Comparison of ENCODE assay signal across 8 cellular contexts in the genomic region with DNA sequence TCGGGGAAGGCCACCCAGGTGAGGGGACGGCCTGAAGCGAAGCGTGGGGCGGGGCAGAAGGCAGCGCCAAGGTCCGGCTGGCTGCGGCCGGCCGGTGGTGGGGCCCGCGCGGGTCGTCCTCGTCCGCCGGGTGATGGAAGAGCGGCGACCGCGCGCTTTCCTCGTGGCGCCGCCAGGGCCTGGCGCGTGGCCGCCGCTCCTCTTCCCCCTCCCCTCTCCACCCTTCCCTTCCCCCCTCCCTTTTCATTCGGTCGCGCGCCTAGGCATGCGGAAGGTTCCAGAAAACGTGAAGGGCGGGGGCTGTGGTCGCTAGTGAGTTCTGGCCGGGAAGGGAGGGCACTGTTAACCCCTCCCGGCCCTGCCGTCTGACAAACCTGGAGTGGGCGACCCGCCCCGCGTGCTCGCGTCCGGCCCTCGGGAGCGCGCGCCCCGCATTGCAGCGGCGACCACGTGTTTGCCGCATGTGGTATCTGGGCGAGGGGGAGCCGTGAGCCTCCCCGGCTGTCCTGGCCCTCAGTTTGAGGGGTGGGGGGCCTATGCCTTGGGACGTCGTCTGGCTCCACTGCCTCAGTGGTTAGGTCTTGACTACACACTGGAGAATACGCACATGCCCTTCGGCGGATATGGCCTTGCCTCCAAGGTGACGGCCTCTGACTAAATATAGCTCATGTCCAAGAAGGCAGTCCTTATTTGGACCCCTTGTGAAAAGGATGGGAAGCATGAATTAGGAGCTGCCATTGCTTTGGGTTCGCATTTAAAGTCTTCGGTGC. TPM values are rescaled to one million over a fixed set of nuclear protein-coding genes. Genes with fewer than 3 reads are reported as not detected.
A peak's percentile ranks its signal among the peaks of the same experiment; 100 is the strongest.
DNase-seq lines count a peak whose midpoint lies in the region; ATAC-seq, FAIRE-seq and TF ChIP-seq lines count a peak whose summit lies in the region.

No MANE protein-coding gene starts in this region.

- no peak for FAIRE-seq in bronchial epithelial cell (lab: Jason Lieb, UNC)

- peaks cover 48% of the 10 kb centered on the region for H3K79me2 ChIP-seq in Karpas-422 (ENCODE audit: low read length)

- H3K9me2 ChIP-seq in Karpas-422 (replicated peaks; ENCODE audit: insufficient read depth, low read length): no peaks in the 10 kb centered on the region

- no peaks in the 10 kb centered on the region for H3K9me3 ChIP-seq in Karpas-422 (ENCODE audit: low read length)
- H3K9me3 ChIP-seq in WERI-Rb-1 (ENCODE audit: severe bottlenecking): no peaks in the 10 kb centered on the region

- H3K36me3 ChIP-seq in Karpas-422 (ENCODE audit: insufficient read depth, low read length) (peaks cover 47% of the 10 kb centered on the region), WERI-Rb-1 (peaks cover 58% of the 10 kb centered on the region), bronchial epithelial cell (ENCODE audit: control insufficient read depth, insufficient read depth, low read length) (peaks cover 21% of the 10 kb centered on the region)

- H3K9ac ChIP-seq in Karpas-422 (ENCODE audit: low read length): peak overlapping the region; percentile 99

- H3K4me2 ChIP-seq in Karpas-422 (ENCODE audit: low read depth, low read length, poor library complexity, severe bottlenecking): peak overlapping the region; percentile 92

- DNase-seq in ELR (ENCODE audit: low read depth) (peak; percentile 70), Karpas-422 (peak; percentile 82), WERI-Rb-1 (peak; percentile 61), bronchial epithelial cell (ENCODE audit: low read depth) (no peak), islet precursor cell (peak; percentile 70), cortex of kidney (lab: John Stamatoyannopoulos, UW) (no peak)
- peak; percentile 54 to 69 (median 67) for DNase-seq in stimulated activated CD4-positive, alpha-beta T cell treated with anti-CD3 and anti-CD28 coated beads, Interleukin-12 subunit alpha, Interleukin-12 subunit beta, amount 100 ng/mL, for 48 hours (ENCODE audit: low read depth in 2 of 3, low spot score in 1 of 3)

- TF ChIP-seq CTCF in WERI-Rb-1 (IDR thresholded peaks at IDR 0.05; ENCODE audit: low read depth, low read length) (no peak), bronchial epithelial cell (IDR thresholded peaks at IDR 0.05; ENCODE audit: insufficient read depth, low read length, severe bottlenecking) (no peak)

- peaks cover 36% of the 10 kb centered on the region for H4K20me1 ChIP-seq in Karpas-422 (ENCODE audit: insufficient read depth, low read depth, low read length)

- no peaks in the 10 kb centered on the region for H3K27me3 ChIP-seq in Karpas-422 (ENCODE audit: low read length)
- H3K27me3 ChIP-seq in WERI-Rb-1 (ENCODE audit: insufficient read depth, low read depth, severe bottlenecking): no peaks in the 10 kb centered on the region
- H3K27me3 ChIP-seq in bronchial epithelial cell (ENCODE audit: control insufficient read depth, insufficient read depth, low read length): no peaks in the 10 kb centered on the region

- ATAC-seq in GM21717 (IDR thresholded peaks at IDR 0.05; ENCODE audit: unreplicated experiment): peak; percentile 35

- H3K4me1 ChIP-seq in Karpas-422 (ENCODE audit: low read length): peaks cover 35% of the 10 kb centered on the region

- no peak overlapping the region for H2AFZ ChIP-seq in Karpas-422 (ENCODE audit: low read length)

- H3K27ac ChIP-seq in Karpas-422 (ENCODE audit: low read length) (peak overlapping the region; percentile 89), WERI-Rb-1 (peak overlapping the region; percentile 99)

- H3K4me3 ChIP-seq in Karpas-422 (ENCODE audit: low read length) (peak overlapping the region; percentile 77), WERI-Rb-1 (ENCODE audit: low read depth, low read length) (peak overlapping the region; percentile 85), bronchial epithelial cell (ENCODE audit: low read depth, low read length) (peak overlapping the region; percentile 99)

RNA-seq across cellular contexts. Expression of a gene that starts 0.6 kb away (rescaled TPM):
- 324 and 544 TPM in 2 replicates for total RNA-seq in Karpas-422 (2014; rRNA removed; shearing (Covaris generic); ENCODE audit: low replicate concordance)
- 81.9 and 103 TPM in 2 replicates for total RNA-seq in bronchial epithelial cell

RNA-seq across cellular contexts. Expression of a gene that starts 21.7 kb away (rescaled TPM):
- 31.6 and 47.0 TPM in 2 replicates for total RNA-seq in Karpas-422 (2014; rRNA removed; shearing (Covaris generic); ENCODE audit: low replicate concordance)
- 27.9 and 33.0 TPM in 2 replicates for total RNA-seq in bronchial epithelial cell

RNA-seq across cellular contexts. Expression of a gene that starts 37.8 kb away (rescaled TPM):
- 122 and 141 TPM in 2 replicates for total RNA-seq in Karpas-422 (2014; rRNA removed; shearing (Covaris generic); ENCODE audit: low replicate concordance)
- 41.3 and 67.6 TPM in 2 replicates for total RNA-seq in bronchial epithelial cell

RNA-seq across cellular contexts. Expression of a gene that starts 44.7 kb away (rescaled TPM):
- 0.29 TPM in 1 of 2 replicates, not detected in the other for total RNA-seq in Karpas-422 (2014; rRNA removed; shearing (Covaris generic); ENCODE audit: low replicate concordance)
- 4.5 and 5.5 TPM in 2 replicates for total RNA-seq in bronchial epithelial cell

RNA-seq across cellular contexts. Expression of a gene that starts 56.0 kb away (rescaled TPM):
- total RNA-seq in Karpas-422 (2014; rRNA removed; shearing (Covaris generic); ENCODE audit: low replicate concordance): 332 and 398 TPM in 2 replicates
- total RNA-seq in bronchial epithelial cell: 240 and 318 TPM in 2 replicates

Comparison
In these comparisons a context has a peak if more than half of its experiments do, and no peak if none do; other contexts are left out.
1. DNase-seq: peak in ELR (single experiment), Karpas-422 (single experiment), WERI-Rb-1 (single experiment), islet precursor cell (single experiment) and stimulated activated CD4-positive, alpha-beta T cell treated with anti-CD3 and anti-CD28 coated beads, Interleukin-12 subunit alpha, Interleukin-12 subunit beta, amount 100 ng/mL, for 48 hours (3 of 3); none in bronchial epithelial cell (single experiment) and cortex of kidney (single experiment).
2. Peak in every context shown above with its lines, with median percentiles within 50 percentile points of each other: H3K4me3 ChIP-seq.